28 cellular contexts compared by ENCODE assay signal in genomic region chr21:35922618-35923017, GRCh38.
A peak's percentile ranks its signal among the peaks of the same experiment; 100 is the strongest.
DNase-seq lines count a peak whose midpoint lies in the region; ATAC-seq and TF ChIP-seq lines count a peak whose summit lies in the region.
"Had no signal": no experiment of that assay in that cellular context is flagged by ENCODE, and none has a peak within 500 bp of the region (broad histone marks: within the 10 kb centered on the region; RNA-seq: fewer than 3 reads in every experiment).

No MANE protein-coding gene starts in this region.

- CTCF ChIA-PET in activated CD4-positive, alpha-beta memory T cell treated with anti-CD3 and anti-CD28 coated beads for 36 hours (lab: Charles Lee): no interaction called here

- no peak overlapping the region for H3K4me2 ChIP-seq in GM23248 (ENCODE audit: unreplicated experiment)
- H3K4me2 ChIP-seq: BLaER1 treated with 17β-estradiol and CSF1 and Interleukin-3, amounts not matched to agents 10 nM and 100 nM; PC-9; smooth muscle cell had no signal

- peaks cover 8% of the 10 kb centered on the region; the same call in 1 of the 2 replicates for H3F3A ChIP-seq in GM23248 (ENCODE audit: insufficient read depth)

- DNase-seq in GM23248 (peak; percentile 49), body of pancreas (no peak), iris pigment epithelial cell (ENCODE audit: low read depth) (peak; percentile 49), GF-D8 (lab: John Stamatoyannopoulos, UW) (no peak), NCI-H2081 (lab: John Stamatoyannopoulos, UW) (no peak)
- no peak for DNase-seq in activated CD4-positive, alpha-beta memory T cell treated with anti-CD3 and anti-CD28 coated beads for 36 hours
- DNase-seq: activated B cell treated with CpG ODN at 0.5 μM for 24 hours; activated CD4-positive, alpha-beta memory T cell treated with anti-CD3 and anti-CD28 coated beads, Interleukin-2, amount 10 ng/mL, durations not matched to agents 7 days and 5 days; activated T-cell treated with anti-CD3 and anti-CD28 coated beads for 4 hours; amniotic stem cell; cerebellar nuclear complex; effector CD4-positive, alpha-beta T cell; heart left ventricle; left ventricle myocardium superior; NCI-H1092; NCI-H2029; NCI-H446; nephron progenitor cell; PC-9; psoas muscle; stimulated activated CD4-positive, alpha-beta T cell treated with anti-CD3 and anti-CD28 coated beads, Interleukin-2, amount 100 ng/mL, for 48 hours; transverse colon had no signal

- POLR2A ChIA-PET in activated CD4-positive, alpha-beta memory T cell treated with anti-CD3 and anti-CD28 coated beads for 36 hours (lab: Charles Lee): no interaction called here

- H3K9me2 ChIP-seq in GM23248 (ENCODE audit: insufficient read depth): no peaks in the 10 kb centered on the region

- peaks cover 38% of the 10 kb centered on the region for H3K27me3 Mint-ChIP-seq in activated CD4-positive, alpha-beta memory T cell treated with anti-CD3 and anti-CD28 coated beads for 36 hours

- no peak overlapping the region for H3K27ac ChIP-seq in GM23248
- peak overlapping the region in 3 of 4 donors; percentile 4 to 38 (median 37) for H3K27ac ChIP-seq in body of pancreas
- H3K27ac ChIP-seq: BLaER1 treated with 17β-estradiol and CSF1 and Interleukin-3, amounts not matched to agents 10 nM and 100 nM; heart left ventricle; PC-9; psoas muscle; SJSA1; transverse colon had no signal

- H3K9ac ChIP-seq in GM23248: no peak overlapping the region
- H3K9ac ChIP-seq: BLaER1 treated with 17β-estradiol and CSF1 and Interleukin-3, amounts not matched to agents 10 nM and 100 nM had no signal

- no peaks in the 10 kb centered on the region for H3K36me3 ChIP-seq in GM23248 (ENCODE audit: low read depth)
- H3K36me3 ChIP-seq in body of pancreas (replicated peaks in 1 of 2; ENCODE audit: insufficient read depth in 1 of 2, low read depth in 2 of 2): no peaks in the 10 kb centered on the region
- H3K36me3 ChIP-seq: BLaER1 treated with 17β-estradiol and CSF1 and Interleukin-3, amounts not matched to agents 10 nM and 100 nM; heart left ventricle; SJSA1; transverse colon had no signal

- no peak overlapping the region for H3K4me3 Mint-ChIP-seq in activated CD4-positive, alpha-beta memory T cell treated with anti-CD3 and anti-CD28 coated beads for 36 hours
- H3K4me3 Mint-ChIP-seq: activated B cell treated with CpG ODN at 0.5 μM for 24 hours; activated CD4-positive, alpha-beta memory T cell treated with anti-CD3 and anti-CD28 coated beads, Interleukin-2, amount 10 ng/mL, durations not matched to agents 7 days and 5 days; nephron progenitor cell; stimulated activated naive CD8-positive, alpha-beta T cell treated with anti-CD3 and anti-CD28 coated beads, Interleukin-15, Interleukin-2, amounts not matched to agents 100 ng/mL and 50 ng/mL, for 24 hours; T-helper 2 cell treated with Interferon-gamma antibody and Interleukin-4, amounts not matched to agents 5 μg/mL and 100 μg/mL, for 36 hours had no signal

- H3K4me1 ChIP-seq in GM23248 (ENCODE audit: insufficient read depth): peaks cover 13% of the 10 kb centered on the region
- peaks cover 23% of the 10 kb centered on the region for H3K4me1 ChIP-seq in body of pancreas
- H3K4me1 ChIP-seq: psoas muscle had no signal

- no peak for TF ChIP-seq POLR2A in body of pancreas (IDR thresholded peaks at IDR 0.05)

- in situ Hi-C loops in GM23248 (cut with MboI): no loop called here

- H3K36me3 Mint-ChIP-seq in activated CD4-positive, alpha-beta memory T cell treated with anti-CD3 and anti-CD28 coated beads for 36 hours: peaks cover 1% of the 10 kb centered on the region

- peaks cover 11% of the 10 kb centered on the region for H3K9me3 Mint-ChIP-seq in activated CD4-positive, alpha-beta memory T cell treated with anti-CD3 and anti-CD28 coated beads for 36 hours
- H3K9me3 Mint-ChIP-seq: activated B cell treated with CpG ODN at 0.5 μM for 24 hours; activated CD4-positive, alpha-beta memory T cell treated with anti-CD3 and anti-CD28 coated beads, Interleukin-2, amount 10 ng/mL, durations not matched to agents 7 days and 5 days; nephron progenitor cell; T-helper 2 cell treated with Interferon-gamma antibody and Interleukin-4, amounts not matched to agents 5 μg/mL and 100 μg/mL, for 36 hours had no signal

- intact Hi-C loops in body of pancreas (cut with DNase I): no loop called here
- intact Hi-C loops in activated CD4-positive, alpha-beta memory T cell treated with anti-CD3 and anti-CD28 coated beads for 36 hours (cut with micrococcal nuclease): no loop called here

- TF ChIP-seq CTCF in body of pancreas (IDR thresholded peaks at IDR 0.05): no peak

- H3K4me1 Mint-ChIP-seq in activated CD4-positive, alpha-beta memory T cell treated with anti-CD3 and anti-CD28 coated beads for 36 hours (ENCODE audit: low read depth): no peaks in the 10 kb centered on the region
- H3K4me1 Mint-ChIP-seq: activated B cell treated with CpG ODN at 0.5 μM for 24 hours; activated CD4-positive, alpha-beta memory T cell treated with anti-CD3 and anti-CD28 coated beads, Interleukin-2, amount 10 ng/mL, durations not matched to agents 7 days and 5 days had no signal

- WGBS in GM23248 (ENCODE audit: low coverage in 1 of 2, low lambda C conversion rate in 2 of 2, missing lambda C conversion rate in 2 of 2), 2 experiments: 55 to 64% methylated on average over 5 of the region's 5 CpGs
- WGBS in body of pancreas, 2 donors: 43 to 50% methylated on average over 5 of the region's 5 CpGs

- no peak overlapping the region for H2AFZ ChIP-seq in GM23248
- H2AFZ ChIP-seq: PC-9 had no signal

- ATAC-seq in body of pancreas (no peak), HG03460 (IDR thresholded peaks at IDR 0.05; ENCODE audit: unreplicated experiment) (no peak)
- ATAC-seq: heart left ventricle, left ventricle myocardium superior, psoas muscle had no signal

- no peaks in the 10 kb centered on the region for H3K79me2 ChIP-seq in GM23248 (ENCODE audit: insufficient read depth)

- no peaks in the 10 kb centered on the region for H4K20me1 ChIP-seq in GM23248 (ENCODE audit: insufficient read depth)
- H4K20me1 ChIP-seq: BLaER1 treated with 17β-estradiol and CSF1 and Interleukin-3, amounts not matched to agents 10 nM and 100 nM had no signal

- H3K27me3 ChIP-seq in GM23248 (replicated peaks; ENCODE audit: insufficient read depth): no peaks in the 10 kb centered on the region
- H3K27me3 ChIP-seq in body of pancreas: no peaks in the 10 kb centered on the region
- H3K27me3 ChIP-seq: BLaER1 treated with 17β-estradiol and CSF1 and Interleukin-3, amounts not matched to agents 10 nM and 100 nM; heart left ventricle; SJSA1; transverse colon had no signal

- no peak overlapping the region for H3K27ac Mint-ChIP-seq in activated CD4-positive, alpha-beta memory T cell treated with anti-CD3 and anti-CD28 coated beads for 36 hours
- H3K27ac Mint-ChIP-seq: activated B cell treated with CpG ODN at 0.5 μM for 24 hours; activated CD4-positive, alpha-beta memory T cell treated with anti-CD3 and anti-CD28 coated beads, Interleukin-2, amount 10 ng/mL, durations not matched to agents 7 days and 5 days; nephron progenitor cell; stimulated activated naive CD8-positive, alpha-beta T cell treated with anti-CD3 and anti-CD28 coated beads, Interleukin-15, Interleukin-2, amounts not matched to agents 100 ng/mL and 50 ng/mL, for 24 hours; T-helper 2 cell treated with Interferon-gamma antibody and Interleukin-4, amounts not matched to agents 5 μg/mL and 100 μg/mL, for 36 hours had no signal

- H3K4me3 ChIP-seq in GM23248: no peak overlapping the region
- no peak overlapping the region for H3K4me3 ChIP-seq in body of pancreas
- H3K4me3 ChIP-seq: BLaER1 treated with 17β-estradiol and CSF1 and Interleukin-3, amounts not matched to agents 10 nM and 100 nM; heart left ventricle; PC-9; psoas muscle; SJSA1; smooth muscle cell; transverse colon had no signal

- H3K9me3 ChIP-seq in GM23248 (ENCODE audit: low read depth) (no peaks in the 10 kb centered on the region), body of pancreas (no peaks in the 10 kb centered on the region)
- H3K9me3 ChIP-seq: psoas muscle, SJSA1, transverse colon had no signal

Comparison
In these comparisons a context has a peak if more than half of its experiments do, and no peak if none do; other contexts are left out.
1. DNase-seq: peak in GM23248 (single experiment) and iris pigment epithelial cell (single experiment); none in body of pancreas (0 of 4), GF-D8 (single experiment), activated CD4-positive, alpha-beta memory T cell treated with anti-CD3 and anti-CD28 coated beads for 36 hours (single experiment) and NCI-H2081 (0 of 2).